ENCODE assay signal across 18 cellular contexts in genomic region chr20:35866446-35867202, GRCh38.
DNase-seq lines count a peak whose midpoint lies in the region; ATAC-seq and TF ChIP-seq lines count a peak whose summit lies in the region.
"Had no signal": no experiment of that assay in that cellular context is flagged by ENCODE, and none has a peak within 500 bp of the region (broad histone marks: within the 10 kb centered on the region; RNA-seq: fewer than 3 reads in every experiment).

No MANE protein-coding gene starts in this region.

- H3K27me3 ChIP-seq in PC-3 (ENCODE audit: low read length) (no peaks in the 10 kb centered on the region), thyroid gland (no peaks in the 10 kb centered on the region)
- H3K27me3 ChIP-seq: pancreas had no signal

- POLR2A ChIA-PET in activated CD4-positive, alpha-beta T cell treated with anti-CD3 and anti-CD28 coated beads for 36 hours (lab: Charles Lee), result no interaction called here
- POLR2A ChIA-PET in PC-3 (lab: Charles Lee; ENCODE audit: unreplicated experiment), result no interaction called here

- no peak for TF ChIP-seq CTCF in PC-3 (conservative IDR thresholded peaks at IDR 0.05; ENCODE audit: low read depth, low read length)
- TF ChIP-seq CTCF in retinal pigment epithelial cell (conservative IDR thresholded peaks at IDR 0.05; ENCODE audit: low read depth, low read length), result no peak
- no peak for TF ChIP-seq CTCF in thyroid gland (IDR thresholded peaks at IDR 0.05)

- H3K79me2 ChIP-seq in PC-3 (ENCODE audit: low read length), result no peaks in the 10 kb centered on the region

- H3K4me1 Mint-ChIP-seq in activated CD4-positive, alpha-beta T cell treated with anti-CD3 and anti-CD28 coated beads for 36 hours, result peaks cover 3% of the 10 kb centered on the region

- no peak overlapping the region for H3K9ac ChIP-seq in PC-3 (ENCODE audit: low read length)

- TF ChIP-seq POLR2A in thyroid gland (IDR thresholded peaks at IDR 0.05), result no peak

- H3F3A ChIP-seq in PC-3 (ENCODE audit: low read length, unreplicated experiment), result no peaks in the 10 kb centered on the region

- no peaks in the 10 kb centered on the region for H4K20me1 ChIP-seq in PC-3 (ENCODE audit: low read length)

- no peak overlapping the region for H3K4me2 ChIP-seq in PC-3 (ENCODE audit: low read length)

- H2AFZ ChIP-seq in PC-3 (ENCODE audit: low read length), result no peak overlapping the region

- H3K4me1 ChIP-seq in PC-3 (ENCODE audit: insufficient read depth, low read length) (no peaks in the 10 kb centered on the region), thyroid gland (peaks cover 0 to 15% of the 10 kb centered on the region in 2 donors)
- H3K4me1 ChIP-seq: pancreas had no signal

- H3K27ac ChIP-seq in PC-3 (ENCODE audit: low read length), result no peak overlapping the region
- no peak overlapping the region for H3K27ac ChIP-seq in thyroid gland
- H3K27ac ChIP-seq: HL-60, pancreas had no signal

- H3K9me3 ChIP-seq in PC-3 (ENCODE audit: low read length), result no peaks in the 10 kb centered on the region
- H3K9me3 ChIP-seq in thyroid gland, result no peaks in the 10 kb centered on the region
- H3K9me3 ChIP-seq: pancreas had no signal

- H3K27me3 Mint-ChIP-seq in activated CD4-positive, alpha-beta T cell treated with anti-CD3 and anti-CD28 coated beads for 36 hours, result no peaks in the 10 kb centered on the region

- peaks cover 18% of the 10 kb centered on the region for H3K36me3 Mint-ChIP-seq in activated CD4-positive, alpha-beta T cell treated with anti-CD3 and anti-CD28 coated beads for 36 hours (ENCODE audit: low read depth)

- H3K36me3 ChIP-seq in PC-3 (ENCODE audit: low read depth, low read length) (0 out of 2 replicates have a peak, but pooled peaks cover 3% of the 10 kb centered on the region), thyroid gland (no peaks in the 10 kb centered on the region)
- H3K36me3 ChIP-seq: pancreas had no signal

- no peak overlapping the region for H3K4me3 ChIP-seq in PC-3 (ENCODE audit: low read length)
- H3K4me3 ChIP-seq in retinal pigment epithelial cell (ENCODE audit: low read length), result no peak overlapping the region
- H3K4me3 ChIP-seq in thyroid gland (replicated peaks in 1 of 3), result no peak overlapping the region
- H3K4me3 ChIP-seq: GM12878, pancreas had no signal

- H3K9me2 ChIP-seq in PC-3 (replicated peaks; ENCODE audit: low read length), result no peaks in the 10 kb centered on the region

- H3K9me3 Mint-ChIP-seq in activated CD4-positive, alpha-beta T cell treated with anti-CD3 and anti-CD28 coated beads for 36 hours (ENCODE audit: low read depth), result no peaks in the 10 kb centered on the region

- 80 to 86% methylated on average over 1 of the region's 1 CpG for WGBS in thyroid gland, 2 donors

- peak overlapping the region; percentile 30 for H3K27ac Mint-ChIP-seq in activated CD4-positive, alpha-beta T cell treated with anti-CD3 and anti-CD28 coated beads for 36 hours

- intact Hi-C loops in activated CD4-positive, alpha-beta T cell treated with anti-CD3 and anti-CD28 coated beads for 36 hours (cut with DNase I, micrococcal nuclease), result no loop called here
- intact Hi-C loops in PC-3 (cut with micrococcal nuclease), result no loop called here
- intact Hi-C loops in thyroid gland (cut with DNase I), result no loop called here

- H3K4me3 Mint-ChIP-seq in activated CD4-positive, alpha-beta T cell treated with anti-CD3 and anti-CD28 coated beads for 36 hours, result no peak overlapping the region

- CTCF ChIA-PET in activated CD4-positive, alpha-beta T cell treated with anti-CD3 and anti-CD28 coated beads for 36 hours (lab: Charles Lee), result interaction anchor here (0.6 to 0.7 kb wide), 3 partner anchors 18 to 58 kb away, joined by 3 read pairs; no protein-coding TSS in a partner anchor
- CTCF ChIA-PET in PC-3 (lab: Charles Lee), result no interaction called here

- DNase-seq in activated CD4-positive, alpha-beta T cell treated with anti-CD3 and anti-CD28 coated beads for 36 hours, result no peak
- no peak for DNase-seq in activated CD4-positive, alpha-beta T cell treated with anti-CD3 and anti-CD28 coated beads for 1 hour
- no peak for DNase-seq in PC-3
- peak; percentile 45 for DNase-seq in fibroblast of gingiva (ENCODE audit: low read depth)
- peak; percentile 48 for DNase-seq in retinal pigment epithelial cell (ENCODE audit: low read depth)
- no peak for DNase-seq in NCI-H187 treated with DMSO at 0.1 percent for 48 hours (lab: John Stamatoyannopoulos, UW)
- DNase-seq in GM19238 (ENCODE audit: insufficient read length, low spot score), result no peak
- DNase-seq in thyroid gland, result no peak
- DNase-seq: 8988T; COR-L47; effector CD4-positive, alpha-beta T cell; KBM-7; NCI-H1092 treated with DMSO at 0.1 percent for 48 hours; NCI-H748 treated with DMSO at 0.1 percent for 48 hours; pancreas; small intestine had no signal

- no peak for ATAC-seq in activated CD4-positive, alpha-beta T cell treated with anti-CD3 and anti-CD28 coated beads for 36 hours
- peak; percentile 22 for ATAC-seq in PC-3
- ATAC-seq: GM12878, pancreas had no signal

- no TSS peak for BruUV-seq in PC-3 (replicated peaks; lab: Mats Ljungman, UMichigan)

Comparison
In these comparisons a context has a peak if more than half of its experiments do, and no peak if none do; other contexts are left out.
1. DNase-seq: peak in fibroblast of gingiva (single experiment) and retinal pigment epithelial cell (single experiment); none in activated CD4-positive, alpha-beta T cell treated with anti-CD3 and anti-CD28 coated beads for 36 hours (single experiment), activated CD4-positive, alpha-beta T cell treated with anti-CD3 and anti-CD28 coated beads for 1 hour (single experiment), PC-3 (single experiment), NCI-H187 treated with DMSO at 0.1 percent for 48 hours (single experiment), GM19238 (single experiment) and thyroid gland (0 of 2).